In genomic region chr15:65918936-65919335, GRCh38 we compare ENCODE assay signal across 19 cellular contexts. TPM values are rescaled to one million over a fixed set of nuclear protein-coding genes. Genes with fewer than 3 reads are reported as not detected.
DNase-seq lines count a peak whose midpoint lies in the region; ATAC-seq, FAIRE-seq and TF ChIP-seq lines count a peak whose summit lies in the region.
"Had no signal": no experiment of that assay in that cellular context is flagged by ENCODE, and none has a peak within 500 bp of the region (broad histone marks: within the 10 kb centered on the region; RNA-seq: fewer than 3 reads in every experiment).

No MANE protein-coding gene starts in this region.

- H3K4me3 Mint-ChIP-seq in activated T-cell treated with anti-CD3 and anti-CD28 coated beads, Interleukin-2, amount 50 U/mL, for 72 hours: peak overlapping the region in 1 of 2 donors; percentile 47
- no peak overlapping the region for H3K4me3 Mint-ChIP-seq in activated T-helper 2 cell treated with anti-CD3 and anti-CD28 coated beads, Interferon-gamma antibody, Interleukin-2, Interleukin-4, amounts not matched to agents 10 μg/mL and 5 μg/mL and 100 μg/mL, durations not matched to agents 14 hours and 24 hours and 36 hours (ENCODE audit: low read depth)
- no peak overlapping the region for H3K4me3 Mint-ChIP-seq in stimulated activated memory B cell treated with anti-CD40 and anti-IgM and Interleukin-4, amounts not matched to agents 10 μg/mL and 1 μg/mL and 100 μg/mL, for 72 hours

- peak; percentile 46 for FAIRE-seq in GM12892 (lab: Jason Lieb, UNC)
- FAIRE-seq: HTR-8/SVneo had no signal

- H3K27me3 Mint-ChIP-seq in activated T-cell treated with anti-CD3 and anti-CD28 coated beads, Interleukin-2, amount 50 U/mL, for 72 hours (ENCODE audit: low read depth): no peaks in the 10 kb centered on the region
- no peaks in the 10 kb centered on the region for H3K27me3 Mint-ChIP-seq in activated T-helper 2 cell treated with anti-CD3 and anti-CD28 coated beads, Interferon-gamma antibody, Interleukin-2, Interleukin-4, amounts not matched to agents 10 μg/mL and 5 μg/mL and 100 μg/mL, durations not matched to agents 14 hours and 24 hours and 36 hours (ENCODE audit: low read depth)
- no peaks in the 10 kb centered on the region for H3K27me3 Mint-ChIP-seq in stimulated activated memory B cell treated with anti-CD40 and anti-IgM and Interleukin-4, amounts not matched to agents 10 μg/mL and 1 μg/mL and 100 μg/mL, for 72 hours

- H3K4me1 Mint-ChIP-seq in activated T-cell treated with anti-CD3 and anti-CD28 coated beads, Interleukin-2, amount 50 U/mL, for 72 hours (ENCODE audit: low read depth): peaks cover 45% of the 10 kb centered on the region
- H3K4me1 Mint-ChIP-seq in activated T-helper 2 cell treated with anti-CD3 and anti-CD28 coated beads, Interferon-gamma antibody, Interleukin-2, Interleukin-4, amounts not matched to agents 10 μg/mL and 5 μg/mL and 100 μg/mL, durations not matched to agents 14 hours and 24 hours and 36 hours (ENCODE audit: low read depth): peaks cover 20% of the 10 kb centered on the region
- peaks cover 80% of the 10 kb centered on the region for H3K4me1 Mint-ChIP-seq in stimulated activated memory B cell treated with anti-CD40 and anti-IgM and Interleukin-4, amounts not matched to agents 10 μg/mL and 1 μg/mL and 100 μg/mL, for 72 hours

- H3K27ac Mint-ChIP-seq in activated T-cell treated with anti-CD3 and anti-CD28 coated beads, Interleukin-2, amount 50 U/mL, for 72 hours: peak overlapping the region; percentile 26
- peak overlapping the region; percentile 65 for H3K27ac Mint-ChIP-seq in activated T-helper 2 cell treated with anti-CD3 and anti-CD28 coated beads, Interferon-gamma antibody, Interleukin-2, Interleukin-4, amounts not matched to agents 10 μg/mL and 5 μg/mL and 100 μg/mL, durations not matched to agents 14 hours and 24 hours and 36 hours
- H3K27ac Mint-ChIP-seq in stimulated activated memory B cell treated with anti-CD40 and anti-IgM and Interleukin-4, amounts not matched to agents 10 μg/mL and 1 μg/mL and 100 μg/mL, for 72 hours: peak overlapping the region; percentile 67

- no peaks in the 10 kb centered on the region for H3K9me3 Mint-ChIP-seq in activated T-cell treated with anti-CD3 and anti-CD28 coated beads, Interleukin-2, amount 50 U/mL, for 72 hours
- H3K9me3 Mint-ChIP-seq in activated T-helper 2 cell treated with anti-CD3 and anti-CD28 coated beads, Interferon-gamma antibody, Interleukin-2, Interleukin-4, amounts not matched to agents 10 μg/mL and 5 μg/mL and 100 μg/mL, durations not matched to agents 14 hours and 24 hours and 36 hours: no peaks in the 10 kb centered on the region
- H3K9me3 Mint-ChIP-seq in stimulated activated memory B cell treated with anti-CD40 and anti-IgM and Interleukin-4, amounts not matched to agents 10 μg/mL and 1 μg/mL and 100 μg/mL, for 72 hours: no peaks in the 10 kb centered on the region

- peaks cover 0 to 4% of the 10 kb centered on the region in 2 donors for H3K36me3 Mint-ChIP-seq in activated T-cell treated with anti-CD3 and anti-CD28 coated beads, Interleukin-2, amount 50 U/mL, for 72 hours (ENCODE audit: insufficient read depth in 2 of 2)
- peaks cover 4% of the 10 kb centered on the region for H3K36me3 Mint-ChIP-seq in activated T-helper 2 cell treated with anti-CD3 and anti-CD28 coated beads, Interferon-gamma antibody, Interleukin-2, Interleukin-4, amounts not matched to agents 10 μg/mL and 5 μg/mL and 100 μg/mL, durations not matched to agents 14 hours and 24 hours and 36 hours (ENCODE audit: low read depth)
- peaks cover 5% of the 10 kb centered on the region for H3K36me3 Mint-ChIP-seq in stimulated activated memory B cell treated with anti-CD40 and anti-IgM and Interleukin-4, amounts not matched to agents 10 μg/mL and 1 μg/mL and 100 μg/mL, for 72 hours

- intact Hi-C loops in activated T-helper 2 cell treated with anti-CD3 and anti-CD28 coated beads, Interferon-gamma antibody, Interleukin-2, Interleukin-4, amounts not matched to agents 10 μg/mL and 5 μg/mL and 100 μg/mL, durations not matched to agents 14 hours and 24 hours and 36 hours (cut with micrococcal nuclease): no loop called here

- no peak; the same call in 1 of the 2 replicates for TF ChIP-seq POLR2A in GM12892 (IDR thresholded peaks at IDR 0.05; ENCODE audit: low read depth, low read length)

- no peak for DNase-seq in activated T-cell treated with anti-CD3 and anti-CD28 coated beads, Interleukin-2, amount 50 U/mL, for 72 hours
- DNase-seq in activated T-cell treated with anti-CD3 and anti-CD28 coated beads, Interleukin-2, amount 50 U/mL, for 48 hours: no peak
- DNase-seq in GM12892 (ENCODE audit: insufficient read length): no peak
- no peak for DNase-seq in activated T-helper 2 cell treated with anti-CD3 and anti-CD28 coated beads, Interferon-gamma antibody, Interleukin-2, Interleukin-4, amounts not matched to agents 10 μg/mL and 5 μg/mL and 100 μg/mL, durations not matched to agents 14 hours and 24 hours and 36 hours (ENCODE audit: low spot score)
- DNase-seq in COLO829 (ENCODE audit: low spot score): no peak
- no peak for DNase-seq in hypothalamus (lab: John Stamatoyannopoulos, UW)
- DNase-seq: DMS79, GOT3, NCI-H1092 treated with DMSO at 0.1 percent for 48 hours, NCI-H2029 treated with DMSO at 0.1 percent for 48 hours, NCI-H226, NCI-H510A treated with DMSO at 0.1 percent for 48 hours, NCI-H748 treated with DMSO at 0.1 percent for 48 hours, PC-9, RPMI8226, SHP77 treated with DMSO at 0.1 percent for 48 hours had no signal

- no peak for ATAC-seq in activated T-cell treated with anti-CD3 and anti-CD28 coated beads, Interleukin-2, amount 50 U/mL, for 72 hours (replicated peaks in 1 of 2)
- no peak for ATAC-seq in stimulated activated memory B cell treated with anti-CD40 and anti-IgM and Interleukin-4, amounts not matched to agents 10 μg/mL and 1 μg/mL and 100 μg/mL, for 72 hours
- ATAC-seq: HCT116 had no signal

RNA-seq across cellular contexts. Expression of gene RAB11A, which starts 49.6 kb away (rescaled TPM):
- total RNA-seq in activated T-cell treated with anti-CD3 and anti-CD28 coated beads, Interleukin-2, amount 50 U/mL, for 72 hours: 100 to 1,000 TPM; 137 to 145 TPM
- 239 TPM for polyA plus RNA-seq in GM12892 (2012; ENCODE audit: missing spikeins)
- total RNA-seq in activated T-helper 2 cell treated with anti-CD3 and anti-CD28 coated beads, Interferon-gamma antibody, Interleukin-2, Interleukin-4, amounts not matched to agents 10 μg/mL and 5 μg/mL and 100 μg/mL, durations not matched to agents 14 hours and 24 hours and 36 hours: 153 and 155 TPM in 2 replicates
